In genomic region chr5:78750281-78750680, GRCh38 we compare ENCODE assay signal across 27 cellular contexts.
"Had no signal": no experiment of that assay in that cellular context is flagged by ENCODE, and none has a peak within 500 bp of the region (broad histone marks: within the 10 kb centered on the region; RNA-seq: fewer than 3 reads in every experiment).

No MANE protein-coding gene starts in this region.

- H3K36me3 ChIP-seq: gastrocnemius medialis, pancreas, prostate gland, upper lobe of left lung had no signal

- H3K27ac Mint-ChIP-seq: activated CD4-positive, alpha-beta T cell treated with anti-CD3 and anti-CD28 coated beads for 36 hours; activated naive CD8-positive, alpha-beta T cell; stimulated activated effector memory CD8-positive, alpha-beta T cell treated with anti-CD3 and anti-CD28 coated beads, Interleukin-12 subunit alpha, Interleukin-12 subunit beta, amount 100 ng/mL, for 72 hours; stimulated activated naive CD8-positive, alpha-beta T cell treated with anti-CD3 and anti-CD28 coated beads, Interleukin-15, Interleukin-2, amounts not matched to agents 100 ng/mL and 50 ng/mL, for 24 hours; T-helper 2 cell treated with Interferon-gamma antibody and Interleukin-4, amounts not matched to agents 5 μg/mL and 100 μg/mL, for 36 hours had no signal

- H3K36me3 Mint-ChIP-seq: activated naive CD8-positive, alpha-beta T cell; stimulated activated effector memory CD8-positive, alpha-beta T cell treated with anti-CD3 and anti-CD28 coated beads, Interleukin-12 subunit alpha, Interleukin-12 subunit beta, amount 100 ng/mL, for 72 hours had no signal

- H3K4me3 Mint-ChIP-seq: activated CD4-positive, alpha-beta T cell treated with anti-CD3 and anti-CD28 coated beads for 36 hours; activated naive CD8-positive, alpha-beta T cell; stimulated activated effector memory CD8-positive, alpha-beta T cell treated with anti-CD3 and anti-CD28 coated beads, Interleukin-12 subunit alpha, Interleukin-12 subunit beta, amount 100 ng/mL, for 72 hours; stimulated activated naive CD8-positive, alpha-beta T cell treated with anti-CD3 and anti-CD28 coated beads, Interleukin-15, Interleukin-2, amounts not matched to agents 100 ng/mL and 50 ng/mL, for 24 hours; T-helper 2 cell treated with Interferon-gamma antibody and Interleukin-4, amounts not matched to agents 5 μg/mL and 100 μg/mL, for 36 hours had no signal

- H3K27ac ChIP-seq: body of pancreas, coronary artery, dorsolateral prefrontal cortex, gastrocnemius medialis, hepatocyte, pancreas, prostate gland, upper lobe of left lung had no signal

- H3K4me3 ChIP-seq: body of pancreas, coronary artery, dorsolateral prefrontal cortex, gastrocnemius medialis, hepatocyte, mucosa of descending colon, pancreas, prostate gland, upper lobe of left lung had no signal

- DNase-seq: activated CD4-positive, alpha-beta T cell treated with anti-CD3 and anti-CD28 coated beads for 36 hours; activated CD4-positive, CD25-positive, alpha-beta regulatory T cell; activated effector memory CD4-positive, alpha-beta T cell treated with Interleukin-2 at 50 U/mL for 16 hours; activated naive CD4-positive, alpha-beta T cell treated with Interleukin-2 at 50 U/mL for 16 hours; anterior cingulate cortex; body of pancreas; dorsolateral prefrontal cortex; effector memory CD4-positive, alpha-beta T cell; erythroblast; gastrocnemius medialis; glutamatergic neuron; left cardiac atrium; left ventricle myocardium superior; mucosa of descending colon; pancreas; retina; small intestine; stimulated activated CD4-positive, alpha-beta T cell treated with anti-CD3 and anti-CD28 coated beads, Interleukin-4, amount 100 ng/mL, for 24 hours; substantia nigra; upper lobe of left lung had no signal

- H3K4me1 Mint-ChIP-seq: activated CD4-positive, alpha-beta T cell treated with anti-CD3 and anti-CD28 coated beads for 36 hours; stimulated activated effector memory CD8-positive, alpha-beta T cell treated with anti-CD3 and anti-CD28 coated beads, Interleukin-12 subunit alpha, Interleukin-12 subunit beta, amount 100 ng/mL, for 72 hours had no signal

- H3K9me3 ChIP-seq: body of pancreas, gastrocnemius medialis, mucosa of descending colon, pancreas, prostate gland, upper lobe of left lung had no signal

- H3K9me3 Mint-ChIP-seq: stimulated activated effector memory CD8-positive, alpha-beta T cell treated with anti-CD3 and anti-CD28 coated beads, Interleukin-12 subunit alpha, Interleukin-12 subunit beta, amount 100 ng/mL, for 72 hours; stimulated activated naive CD8-positive, alpha-beta T cell treated with anti-CD3 and anti-CD28 coated beads, Interleukin-15, Interleukin-2, amounts not matched to agents 100 ng/mL and 50 ng/mL, for 24 hours; T-helper 2 cell treated with Interferon-gamma antibody and Interleukin-4, amounts not matched to agents 5 μg/mL and 100 μg/mL, for 36 hours had no signal

- H3K27me3 ChIP-seq: body of pancreas, dorsolateral prefrontal cortex, gastrocnemius medialis, hepatocyte, pancreas, upper lobe of left lung had no signal

- H3K4me1 ChIP-seq: body of pancreas, gastrocnemius medialis, pancreas, prostate gland, upper lobe of left lung had no signal

- H3K27me3 Mint-ChIP-seq: activated CD4-positive, alpha-beta T cell treated with anti-CD3 and anti-CD28 coated beads for 36 hours had no signal
